ENCODE assay signal across 24 cellular contexts in genomic region chr10:24893127-24893526, GRCh38. TPM values are rescaled to one million over a fixed set of nuclear protein-coding genes. Genes with fewer than 3 reads are reported as not detected.
DNase-seq lines count a peak whose midpoint lies in the region; ATAC-seq, FAIRE-seq and TF ChIP-seq lines count a peak whose summit lies in the region.
"Had no signal": no experiment of that assay in that cellular context is flagged by ENCODE, and none has a peak within 500 bp of the region (broad histone marks: within the 10 kb centered on the region; RNA-seq: fewer than 3 reads in every experiment).

No MANE protein-coding gene starts in this region.

- TF ChIP-seq RAD21 in A549 (conservative IDR thresholded peaks at IDR 0.05 in 1 of 2, IDR thresholded peaks at IDR 0.05 in 1 of 2), result no peak

- H3K9me3 ChIP-seq in A549 (no peaks in the 10 kb centered on the region), mammary epithelial cell (replicated peaks; ENCODE audit: insufficient read depth, low read length) (no peaks in the 10 kb centered on the region), spleen (no peaks in the 10 kb centered on the region)
- H3K9me3 ChIP-seq in CD8-positive, alpha-beta memory T cell (ENCODE audit: low read length), result no peaks in the 10 kb centered on the region
- H3K9me3 ChIP-seq: adrenal gland, suprapubic skin had no signal

- intact Hi-C loops in mammary epithelial cell (cut with micrococcal nuclease), result no loop called here
- intact Hi-C loops in spleen (cut with DNase I; ENCODE audit: low total_unique reads), result no loop called here

- CTCF ChIA-PET in A549 (lab: Yijun Ruan, JAX), result interaction anchor here (0.8 kb wide), 1 partner anchor 12 kb away, joined by 3 read pairs; no protein-coding TSS in a partner anchor
- CTCF ChIA-PET in CD8-positive, alpha-beta memory T cell (lab: Charles Lee), result interaction anchor here (1.1 kb wide), 1 partner anchor 160 kb away, joined by 3 read pairs; no protein-coding TSS in a partner anchor
- CTCF ChIA-PET in mammary epithelial cell (lab: Charles Lee; ENCODE audit: low non-redundant PET), result no interaction called here

- TF ChIP-seq EP300 in A549 (IDR thresholded peaks at IDR 0.05), result no peak

- no peaks in the 10 kb centered on the region for H3K36me3 ChIP-seq in CD8-positive, alpha-beta memory T cell (ENCODE audit: insufficient read depth, low read length)
- H3K36me3 ChIP-seq in mammary epithelial cell (ENCODE audit: insufficient read depth, low read length) (no peaks in the 10 kb centered on the region), spleen (no peaks in the 10 kb centered on the region)
- H3K36me3 ChIP-seq: adrenal gland, suprapubic skin had no signal

- H3K36me3 Mint-ChIP-seq in CD8-positive, alpha-beta memory T cell, result peaks cover 9 to 31% (median 12%) of the 10 kb centered on the region in 3 donors
- H3K36me3 Mint-ChIP-seq: activated CD4-positive, alpha-beta memory T cell treated with anti-CD3 and anti-CD28 coated beads for 36 hours; CD14-positive monocyte had no signal

- WGBS in A549 (ENCODE audit: missing lambda C conversion rate), result 78% methylated on average over 2 of the region's 2 CpGs
- 83% methylated on average over 2 of the region's 2 CpGs for WGBS in mammary epithelial cell (ENCODE audit: low coverage, missing lambda C conversion rate)
- WGBS in spleen, 5 donors, result 92 to 98% (median 98%) methylated on average over 2 of the region's 2 CpGs

- no peak overlapping the region for H3K4me3 Mint-ChIP-seq in CD8-positive, alpha-beta memory T cell
- H3K4me3 Mint-ChIP-seq: activated CD4-positive, alpha-beta memory T cell treated with anti-CD3 and anti-CD28 coated beads for 36 hours; CD14-positive monocyte; dendritic cell treated with granulocyte-macrophage colony-stimulating factor and Interleukin-4, amounts not matched to agents 40 ng/mL and 50 ng/mL, for 4 days had no signal

- in situ Hi-C loops in mammary epithelial cell (cut with MboI; ENCODE audit: low sequenced_read_pairs in 2 of 2), result no loop called here

- dilution Hi-C loops in mammary epithelial cell (cut with HindIII; ENCODE audit: low sequenced_read_pairs), result no loop called here

- H3K27ac ChIP-seq in A549, result no peak overlapping the region
- no peak overlapping the region for H3K27ac ChIP-seq in CD8-positive, alpha-beta memory T cell (ENCODE audit: low read depth, low read length)
- H3K27ac ChIP-seq in mammary epithelial cell (ENCODE audit: insufficient read depth, low read depth, low read length), result no peak overlapping the region
- H3K27ac ChIP-seq in spleen, result no peak overlapping the region
- H3K27ac ChIP-seq: adrenal gland, suprapubic skin had no signal

- peaks cover 67 to 97% (median 85%) of the 10 kb centered on the region in 3 donors for H3K4me1 Mint-ChIP-seq in CD8-positive, alpha-beta memory T cell

- POLR2A ChIA-PET in A549 (lab: Yijun Ruan, JAX), result no interaction called here
- POLR2A ChIA-PET in CD8-positive, alpha-beta memory T cell (lab: Charles Lee), result no interaction called here

- no peaks in the 10 kb centered on the region for H4K20me1 ChIP-seq in mammary epithelial cell (ENCODE audit: insufficient read depth, low read length)

- H2AFZ ChIP-seq in mammary epithelial cell (ENCODE audit: low read depth, low read length), result no peak overlapping the region

- TF ChIP-seq POLR2A in A549 (IDR thresholded peaks at IDR 0.05; ENCODE audit: low read length) (no peak), spleen (IDR thresholded peaks at IDR 0.05) (no peak)

- FAIRE-seq in A549 (lab: Jason Lieb, UNC), result no peak
- FAIRE-seq: bronchial epithelial cell, small intestine, urothelium cell line had no signal

- no peaks in the 10 kb centered on the region for H3K79me2 ChIP-seq in mammary epithelial cell (ENCODE audit: insufficient read depth, low read length)

- H3K4me1 ChIP-seq in A549, result peaks cover 65% of the 10 kb centered on the region
- H3K4me1 ChIP-seq in CD8-positive, alpha-beta memory T cell (ENCODE audit: insufficient read depth, low read length), result peaks cover 57% of the 10 kb centered on the region
- peaks cover 32% of the 10 kb centered on the region for H3K4me1 ChIP-seq in mammary epithelial cell (ENCODE audit: insufficient read depth, low read length)
- peaks cover 6 to 40% (median 17%) of the 10 kb centered on the region in 6 donors for H3K4me1 ChIP-seq in spleen

- H3K4me3 ChIP-seq in A549, result no peak overlapping the region
- H3K4me3 ChIP-seq in CD8-positive, alpha-beta memory T cell (ENCODE audit: low read length), result no peak overlapping the region
- H3K4me3 ChIP-seq in mammary epithelial cell (replicated peaks in 1 of 3; ENCODE audit: insufficient read depth in 1 of 3, low read depth in 2 of 3, low read length in 3 of 3), result no peak overlapping the region
- H3K4me3 ChIP-seq in fibroblast of villous mesenchyme (ENCODE audit: low read depth, low read length), result no peak overlapping the region
- H3K4me3 ChIP-seq in spleen, result no peak overlapping the region
- H3K4me3 ChIP-seq: adrenal gland, suprapubic skin had no signal

- H3K27me3 ChIP-seq in CD8-positive, alpha-beta memory T cell (ENCODE audit: insufficient read depth, low read length, poor library complexity, severe bottlenecking), result no peaks in the 10 kb centered on the region
- H3K27me3 ChIP-seq in mammary epithelial cell (ENCODE audit: insufficient read depth, low read length) (no peaks in the 10 kb centered on the region), spleen (replicated peaks in 1 of 7) (no peaks in the 10 kb centered on the region)
- H3K27me3 ChIP-seq: adrenal gland, suprapubic skin had no signal

- no peaks in the 10 kb centered on the region for H3K27me3 Mint-ChIP-seq in CD8-positive, alpha-beta memory T cell
- H3K27me3 Mint-ChIP-seq: activated CD4-positive, alpha-beta memory T cell treated with anti-CD3 and anti-CD28 coated beads for 36 hours had no signal

- no peak overlapping the region for H3K9ac ChIP-seq in mammary epithelial cell (ENCODE audit: insufficient read depth, low read length)

- no peak for ATAC-seq in A549
- ATAC-seq: left colon had no signal

- no peak overlapping the region for H3K4me2 ChIP-seq in A549
- no peak overlapping the region for H3K4me2 ChIP-seq in mammary epithelial cell (ENCODE audit: insufficient read depth, low read depth, low read length)

- H3K27ac Mint-ChIP-seq in CD8-positive, alpha-beta memory T cell, result peak overlapping the region in 7 of 8 donors; percentile 0 to 99 (median 55)
- H3K27ac Mint-ChIP-seq: activated CD4-positive, alpha-beta memory T cell treated with anti-CD3 and anti-CD28 coated beads for 36 hours; dendritic cell treated with granulocyte-macrophage colony-stimulating factor and Interleukin-4, amounts not matched to agents 40 ng/mL and 50 ng/mL, for 4 days had no signal

- TF ChIP-seq CTCF in A549 (IDR thresholded peaks at IDR 0.05), result no peak
- TF ChIP-seq CTCF in mammary epithelial cell (conservative IDR thresholded peaks at IDR 0.05 in 1 of 2, IDR thresholded peaks at IDR 0.05 in 1 of 2; ENCODE audit: extremely low read depth in 1 of 2, insufficient read depth in 1 of 2, low read depth in 1 of 2, low read length in 2 of 2), result no peak
- TF ChIP-seq CTCF in fibroblast of villous mesenchyme (IDR thresholded peaks at IDR 0.05; ENCODE audit: insufficient read depth, low read depth, low read length), result no peak
- no peak for TF ChIP-seq CTCF in spleen (IDR thresholded peaks at IDR 0.05 in 8 of 11, conservative IDR thresholded peaks at IDR 0.05 in 3 of 11)

- no peaks in the 10 kb centered on the region for H3K9me3 Mint-ChIP-seq in CD8-positive, alpha-beta memory T cell
- H3K9me3 Mint-ChIP-seq: activated CD4-positive, alpha-beta memory T cell treated with anti-CD3 and anti-CD28 coated beads for 36 hours; dendritic cell treated with granulocyte-macrophage colony-stimulating factor and Interleukin-4, amounts not matched to agents 40 ng/mL and 50 ng/mL, for 4 days had no signal

- no peak for DNase-seq in A549 (ENCODE audit: low read depth in 1 of 2, low spot score in 1 of 2)
- no peak for DNase-seq in CD8-positive, alpha-beta memory T cell
- DNase-seq in mammary epithelial cell, result peak; percentile 35
- peak; percentile 29 for DNase-seq in fibroblast of villous mesenchyme (ENCODE audit: low read depth)
- DNase-seq in spleen, result no peak
- DNase-seq in NCI-H2107 treated with DMSO at 0.1 percent for 48 hours (lab: John Stamatoyannopoulos, UW; ENCODE audit: unreplicated experiment), result no peak
- no peak for DNase-seq in T-helper 9 cell
- DNase-seq: activated CD4-positive, alpha-beta memory T cell treated with anti-CD3 and anti-CD28 coated beads for 36 hours; activated effector memory CD4-positive, alpha-beta T cell treated with anti-CD3 and anti-CD28 coated beads, Interleukin-2, amount 50 U/mL, for 16 hours; DMS 273 treated with DMSO at 0.1 percent for 48 hours; left colon; mesendoderm; NCI-H146; NCI-H524; NK-92 treated with Interleukin-12 subunit alpha and Interleukin-12 subunit beta, amount 100 ng/mL, for 24 hours; occipital lobe; SHP77 treated with DMSO at 0.1 percent for 48 hours; small intestine had no signal

- no TSS peak for BruUV-seq in mammary epithelial cell (replicated peaks; lab: Mats Ljungman, UMichigan)

TF ChIP-seq in A549, 52 proteins besides CTCF, POLR2A, EP300 and RAD21:
- TF ChIP-seq, protein P1, sequence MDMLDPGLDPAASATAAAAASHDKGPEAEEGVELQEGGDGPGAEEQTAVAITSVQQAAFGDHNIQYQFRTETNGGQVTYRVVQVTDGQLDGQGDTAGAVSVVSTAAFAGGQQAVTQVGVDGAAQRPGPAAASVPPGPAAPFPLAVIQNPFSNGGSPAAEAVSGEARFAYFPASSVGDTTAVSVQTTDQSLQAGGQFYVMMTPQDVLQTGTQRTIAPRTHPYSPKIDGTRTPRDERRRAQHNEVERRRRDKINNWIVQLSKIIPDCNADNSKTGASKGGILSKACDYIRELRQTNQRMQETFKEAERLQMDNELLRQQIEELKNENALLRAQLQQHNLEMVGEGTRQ (IDR thresholded peaks at IDR 0.05), result no peak
- no peak for TF ChIP-seq GATA3 (IDR thresholded peaks at IDR 0.05; ENCODE audit: borderline replicate concordance)
- TF ChIP-seq CEBPB (IDR thresholded peaks at IDR 0.05), result peak; percentile 16 to 56; a peak in 1 of 4 replicates

RNA-seq across cellular contexts. Expression of gene PRTFDC1, which starts 59.3 kb away (rescaled TPM):
- 32.5 and 39.2 TPM in 2 replicates for polyA plus RNA-seq in A549 (2011; rRNA removed)
- polyA plus RNA-seq in A549 (2012; cell fraction: cytosol; rRNA removed), result 10.0 and 14.5 TPM in 2 replicates
- polyA plus RNA-seq in A549 (2012; cell fraction: nucleus; rRNA removed), result 4.4 and 6.2 TPM in 2 replicates
- polyA plus RNA-seq in A549 (2017; fragmentation: RNase III; extraction: RNeasy Plus Mini Kit Qiagen cat#74134 plus additional on column Dnase treatment), result 33.1 to 35.6 TPM (median 34.0 TPM) in 3 replicates
- 10.4 and 12.1 TPM in 2 replicates for polyA minus RNA-seq in A549 (2011; rRNA and poly(A)+ RNA removed)
- 1 to 10 TPM; 1.5 to 1.6 TPM for total RNA-seq in CD8-positive, alpha-beta memory T cell
- polyA plus RNA-seq in CD8-positive, alpha-beta memory T cell, result 1.3 TPM
- total RNA-seq in mammary epithelial cell, result 1 to 10 TPM in 1 of 2 donors, not detected in 1; 4.2 TPM
- 2.3 TPM for polyA plus RNA-seq in mammary epithelial cell
- 0.83 TPM for polyA minus RNA-seq in mammary epithelial cell
- total RNA-seq in fibroblast of villous mesenchyme, result 13.4 and 14.8 TPM in 2 replicates
- 1 to 10 TPM in 6 of 7 donors, under 1 TPM in 1; 0.85 to 3.8 (median 2.9) TPM for total RNA-seq in spleen
- polyA plus RNA-seq in spleen, result 1 to 10 TPM; 1.7 to 3.1 (median 2.3) TPM
- polyA plus RNA-seq: CD14-positive monocyte had no signal

Comparison
In these comparisons a context has a peak if more than half of its experiments do, and no peak if none do; other contexts are left out.
1. DNase-seq: peak in mammary epithelial cell (single experiment) and fibroblast of villous mesenchyme (single experiment); none in A549 (0 of 2), CD8-positive, alpha-beta memory T cell (0 of 5), spleen (single experiment), NCI-H2107 treated with DMSO at 0.1 percent for 48 hours (single experiment) and T-helper 9 cell (single experiment).